In genomic region chr2:20072436-20073158, GRCh38 we compare ENCODE assay signal across 1 cellular context.
TF ChIP-seq lines count a peak whose summit lies in the region.

No MANE protein-coding gene starts in this region.

TF ChIP-seq in H1, 55 proteins besides CTCF, POLR2A, EP300 and RAD21 (continued from another document):
- TF ChIP-seq PHF8 (conservative IDR thresholded peaks at IDR 0.05; ENCODE audit: low read depth, low read length) (no peak), ZNF274 (IDR thresholded peaks at IDR 0.05; ENCODE audit: borderline replicate concordance, extremely low read depth, low read length) (no peak), SP2 (IDR thresholded peaks at IDR 0.05; ENCODE audit: low read length) (no peak), NANOG (IDR thresholded peaks at IDR 0.05; ENCODE audit: insufficient read depth, low read depth, low read length, poor library complexity, severe bottlenecking) (no peak), FOSL1 (IDR thresholded peaks at IDR 0.05; ENCODE audit: insufficient read depth, low read depth, low read length) (no peak), SUZ12 (IDR thresholded peaks at IDR 0.05; ENCODE audit: low read length) (no peak), KDM5A (IDR thresholded peaks at IDR 0.05; ENCODE audit: low read length) (no peak), TBP (IDR thresholded peaks at IDR 0.05; ENCODE audit: low read depth, low read length) (no peak), BCL11A (IDR thresholded peaks at IDR 0.05; ENCODE audit: low read depth in 2 of 2, low read length in 2 of 2) (no peak), POLR2AphosphoS5 (IDR thresholded peaks at IDR 0.05; ENCODE audit: low read depth, low read length) (no peak), EGR1 (IDR thresholded peaks at IDR 0.05; ENCODE audit: borderline replicate concordance, low read depth, low read length) (no peak), CTBP2 (IDR thresholded peaks at IDR 0.05; ENCODE audit: borderline replicate concordance, insufficient read depth, insufficient read length, low read length) (no peak), RBBP5 (IDR thresholded peaks at IDR 0.05; ENCODE audit: borderline replicate concordance, low read depth, low read length) (no peak), CREB1 (IDR thresholded peaks at IDR 0.05) (no peak)
- TF ChIP-seq, protein P1, sequence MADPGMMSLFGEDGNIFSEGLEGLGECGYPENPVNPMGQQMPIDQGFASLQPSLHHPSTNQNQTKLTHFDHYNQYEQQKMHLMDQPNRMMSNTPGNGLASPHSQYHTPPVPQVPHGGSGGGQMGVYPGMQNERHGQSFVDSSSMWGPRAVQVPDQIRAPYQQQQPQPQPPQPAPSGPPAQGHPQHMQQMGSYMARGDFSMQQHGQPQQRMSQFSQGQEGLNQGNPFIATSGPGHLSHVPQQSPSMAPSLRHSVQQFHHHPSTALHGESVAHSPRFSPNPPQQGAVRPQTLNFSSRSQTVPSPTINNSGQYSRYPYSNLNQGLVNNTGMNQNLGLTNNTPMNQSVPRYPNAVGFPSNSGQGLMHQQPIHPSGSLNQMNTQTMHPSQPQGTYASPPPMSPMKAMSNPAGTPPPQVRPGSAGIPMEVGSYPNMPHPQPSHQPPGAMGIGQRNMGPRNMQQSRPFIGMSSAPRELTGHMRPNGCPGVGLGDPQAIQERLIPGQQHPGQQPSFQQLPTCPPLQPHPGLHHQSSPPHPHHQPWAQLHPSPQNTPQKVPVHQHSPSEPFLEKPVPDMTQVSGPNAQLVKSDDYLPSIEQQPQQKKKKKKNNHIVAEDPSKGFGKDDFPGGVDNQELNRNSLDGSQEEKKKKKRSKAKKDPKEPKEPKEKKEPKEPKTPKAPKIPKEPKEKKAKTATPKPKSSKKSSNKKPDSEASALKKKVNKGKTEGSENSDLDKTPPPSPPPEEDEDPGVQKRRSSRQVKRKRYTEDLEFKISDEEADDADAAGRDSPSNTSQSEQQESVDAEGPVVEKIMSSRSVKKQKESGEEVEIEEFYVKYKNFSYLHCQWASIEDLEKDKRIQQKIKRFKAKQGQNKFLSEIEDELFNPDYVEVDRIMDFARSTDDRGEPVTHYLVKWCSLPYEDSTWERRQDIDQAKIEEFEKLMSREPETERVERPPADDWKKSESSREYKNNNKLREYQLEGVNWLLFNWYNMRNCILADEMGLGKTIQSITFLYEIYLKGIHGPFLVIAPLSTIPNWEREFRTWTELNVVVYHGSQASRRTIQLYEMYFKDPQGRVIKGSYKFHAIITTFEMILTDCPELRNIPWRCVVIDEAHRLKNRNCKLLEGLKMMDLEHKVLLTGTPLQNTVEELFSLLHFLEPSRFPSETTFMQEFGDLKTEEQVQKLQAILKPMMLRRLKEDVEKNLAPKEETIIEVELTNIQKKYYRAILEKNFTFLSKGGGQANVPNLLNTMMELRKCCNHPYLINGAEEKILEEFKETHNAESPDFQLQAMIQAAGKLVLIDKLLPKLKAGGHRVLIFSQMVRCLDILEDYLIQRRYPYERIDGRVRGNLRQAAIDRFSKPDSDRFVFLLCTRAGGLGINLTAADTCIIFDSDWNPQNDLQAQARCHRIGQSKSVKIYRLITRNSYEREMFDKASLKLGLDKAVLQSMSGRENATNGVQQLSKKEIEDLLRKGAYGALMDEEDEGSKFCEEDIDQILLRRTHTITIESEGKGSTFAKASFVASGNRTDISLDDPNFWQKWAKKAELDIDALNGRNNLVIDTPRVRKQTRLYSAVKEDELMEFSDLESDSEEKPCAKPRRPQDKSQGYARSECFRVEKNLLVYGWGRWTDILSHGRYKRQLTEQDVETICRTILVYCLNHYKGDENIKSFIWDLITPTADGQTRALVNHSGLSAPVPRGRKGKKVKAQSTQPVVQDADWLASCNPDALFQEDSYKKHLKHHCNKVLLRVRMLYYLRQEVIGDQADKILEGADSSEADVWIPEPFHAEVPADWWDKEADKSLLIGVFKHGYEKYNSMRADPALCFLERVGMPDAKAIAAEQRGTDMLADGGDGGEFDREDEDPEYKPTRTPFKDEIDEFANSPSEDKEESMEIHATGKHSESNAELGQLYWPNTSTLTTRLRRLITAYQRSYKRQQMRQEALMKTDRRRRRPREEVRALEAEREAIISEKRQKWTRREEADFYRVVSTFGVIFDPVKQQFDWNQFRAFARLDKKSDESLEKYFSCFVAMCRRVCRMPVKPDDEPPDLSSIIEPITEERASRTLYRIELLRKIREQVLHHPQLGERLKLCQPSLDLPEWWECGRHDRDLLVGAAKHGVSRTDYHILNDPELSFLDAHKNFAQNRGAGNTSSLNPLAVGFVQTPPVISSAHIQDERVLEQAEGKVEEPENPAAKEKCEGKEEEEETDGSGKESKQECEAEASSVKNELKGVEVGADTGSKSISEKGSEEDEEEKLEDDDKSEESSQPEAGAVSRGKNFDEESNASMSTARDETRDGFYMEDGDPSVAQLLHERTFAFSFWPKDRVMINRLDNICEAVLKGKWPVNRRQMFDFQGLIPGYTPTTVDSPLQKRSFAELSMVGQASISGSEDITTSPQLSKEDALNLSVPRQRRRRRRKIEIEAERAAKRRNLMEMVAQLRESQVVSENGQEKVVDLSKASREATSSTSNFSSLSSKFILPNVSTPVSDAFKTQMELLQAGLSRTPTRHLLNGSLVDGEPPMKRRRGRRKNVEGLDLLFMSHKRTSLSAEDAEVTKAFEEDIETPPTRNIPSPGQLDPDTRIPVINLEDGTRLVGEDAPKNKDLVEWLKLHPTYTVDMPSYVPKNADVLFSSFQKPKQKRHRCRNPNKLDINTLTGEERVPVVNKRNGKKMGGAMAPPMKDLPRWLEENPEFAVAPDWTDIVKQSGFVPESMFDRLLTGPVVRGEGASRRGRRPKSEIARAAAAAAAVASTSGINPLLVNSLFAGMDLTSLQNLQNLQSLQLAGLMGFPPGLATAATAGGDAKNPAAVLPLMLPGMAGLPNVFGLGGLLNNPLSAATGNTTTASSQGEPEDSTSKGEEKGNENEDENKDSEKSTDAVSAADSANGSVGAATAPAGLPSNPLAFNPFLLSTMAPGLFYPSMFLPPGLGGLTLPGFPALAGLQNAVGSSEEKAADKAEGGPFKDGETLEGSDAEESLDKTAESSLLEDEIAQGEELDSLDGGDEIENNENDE (IDR thresholded peaks at IDR 0.05; ENCODE audit: insufficient replicate concordance, low read length), result no peak
- TF ChIP-seq, protein P2, sequence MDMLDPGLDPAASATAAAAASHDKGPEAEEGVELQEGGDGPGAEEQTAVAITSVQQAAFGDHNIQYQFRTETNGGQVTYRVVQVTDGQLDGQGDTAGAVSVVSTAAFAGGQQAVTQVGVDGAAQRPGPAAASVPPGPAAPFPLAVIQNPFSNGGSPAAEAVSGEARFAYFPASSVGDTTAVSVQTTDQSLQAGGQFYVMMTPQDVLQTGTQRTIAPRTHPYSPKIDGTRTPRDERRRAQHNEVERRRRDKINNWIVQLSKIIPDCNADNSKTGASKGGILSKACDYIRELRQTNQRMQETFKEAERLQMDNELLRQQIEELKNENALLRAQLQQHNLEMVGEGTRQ (IDR thresholded peaks at IDR 0.05; ENCODE audit: low read length), result no peak
